In genomic region chr1:216425577-216425976, GRCh38 we compare ENCODE assay signal across 25 cellular contexts. TPM values are rescaled to one million over a fixed set of nuclear protein-coding genes. Genes with fewer than 3 reads are reported as not detected.
A peak's percentile ranks its signal among the peaks of the same experiment; 100 is the strongest.
DNase-seq lines count a peak whose midpoint lies in the region; ATAC-seq and TF ChIP-seq lines count a peak whose summit lies in the region.
"Had no signal": no experiment of that assay in that cellular context is flagged by ENCODE, and none has a peak within 500 bp of the region (broad histone marks: within the 10 kb centered on the region; RNA-seq: fewer than 3 reads in every experiment).

No MANE protein-coding gene starts in this region.

- intact Hi-C loops in Right ventricle myocardium superior (cut with DNase I), result no loop called here

- H3K4me1 ChIP-seq in right atrium auricular region, result no peaks in the 10 kb centered on the region
- H3K4me1 ChIP-seq: BLaER1, gastrocnemius medialis had no signal

- DNase-seq in Right ventricle myocardium superior, result no peak
- no peak for DNase-seq in right atrium auricular region (ENCODE audit: low spot score)
- DNase-seq in RPMI7951 (ENCODE audit: low read depth), result peak; percentile 1
- DNase-seq in fibroblast of villous mesenchyme (ENCODE audit: low read depth), result peak; percentile 42
- peak; percentile 84 for DNase-seq in retinal pigment epithelial cell (ENCODE audit: low read depth)
- DNase-seq in activated T-cell treated with anti-CD3 and anti-CD28 coated beads, Interleukin-2, amount 50 U/mL, for 72 hours, result no peak
- no peak for DNase-seq in stimulated activated CD4-positive, alpha-beta T cell treated with anti-CD3 and anti-CD28 coated beads, Interleukin-1b, Interleukin-23, amount 100 ng/mL, for 48 hours
- DNase-seq in AG08395 (ENCODE audit: low spot score), result no peak
- DNase-seq: activated CD4-positive, alpha-beta T cell treated with anti-CD3 and anti-CD28 coated beads for 1 hour; activated CD8-positive, alpha-beta memory T cell treated with anti-CD3 and anti-CD28 coated beads for 24 hours; activated naive CD4-positive, alpha-beta T cell treated with anti-CD3 and anti-CD28 coated beads, Interleukin-2, amount 10 ng/mL, durations not matched to agents 7 days and 5 days; activated T-cell treated with anti-CD3 and anti-CD28 coated beads, Interleukin-2, amount 50 U/mL, for 48 hours; caudate nucleus; COR-L47; DND-41; gastrocnemius medialis; NCI-H1105; NCI-H2029 treated with DMSO at 0.1 percent for 48 hours; NCI-H446 treated with DMSO at 0.1 percent for 48 hours; nucleus accumbens; T1000; trophoblast cell had no signal

- no peaks in the 10 kb centered on the region for H3K27me3 ChIP-seq in right atrium auricular region
- H3K27me3 ChIP-seq: BLaER1, gastrocnemius medialis had no signal

- no peaks in the 10 kb centered on the region for H3K27me3 Mint-ChIP-seq in activated T-cell treated with anti-CD3 and anti-CD28 coated beads, Interleukin-2, amount 50 U/mL, for 72 hours (ENCODE audit: low read depth)
- H3K27me3 Mint-ChIP-seq: activated naive CD4-positive, alpha-beta T cell treated with anti-CD3 and anti-CD28 coated beads, Interleukin-2, amount 10 ng/mL, durations not matched to agents 7 days and 5 days had no signal

- H3K4me3 Mint-ChIP-seq in activated T-cell treated with anti-CD3 and anti-CD28 coated beads, Interleukin-2, amount 50 U/mL, for 72 hours, result no peak overlapping the region
- H3K4me3 Mint-ChIP-seq: activated naive CD4-positive, alpha-beta T cell treated with anti-CD3 and anti-CD28 coated beads, Interleukin-2, amount 10 ng/mL, durations not matched to agents 7 days and 5 days had no signal

- TF ChIP-seq CTCF in right atrium auricular region (IDR thresholded peaks at IDR 0.05) (no peak), fibroblast of villous mesenchyme (IDR thresholded peaks at IDR 0.05; ENCODE audit: insufficient read depth, low read depth, low read length) (no peak), retinal pigment epithelial cell (conservative IDR thresholded peaks at IDR 0.05; ENCODE audit: low read depth, low read length) (no peak)

- H3K4me1 Mint-ChIP-seq in activated T-cell treated with anti-CD3 and anti-CD28 coated beads, Interleukin-2, amount 50 U/mL, for 72 hours (ENCODE audit: low read depth), result no peaks in the 10 kb centered on the region
- H3K4me1 Mint-ChIP-seq: activated naive CD4-positive, alpha-beta T cell treated with anti-CD3 and anti-CD28 coated beads, Interleukin-2, amount 10 ng/mL, durations not matched to agents 7 days and 5 days had no signal

- no peaks in the 10 kb centered on the region for H3K36me3 ChIP-seq in right atrium auricular region
- H3K36me3 ChIP-seq: BLaER1, gastrocnemius medialis had no signal

- no peak overlapping the region for H3K27ac ChIP-seq in right atrium auricular region
- H3K27ac ChIP-seq: BLaER1, gastrocnemius medialis, RWPE1 had no signal

- peaks cover 5 to 6% of the 10 kb centered on the region in 2 donors for H3K9me3 Mint-ChIP-seq in activated T-cell treated with anti-CD3 and anti-CD28 coated beads, Interleukin-2, amount 50 U/mL, for 72 hours

- ATAC-seq in Right ventricle myocardium superior (ENCODE audit: poor library complexity), result peak; percentile 55
- no peak for ATAC-seq in activated T-cell treated with anti-CD3 and anti-CD28 coated beads, Interleukin-2, amount 50 U/mL, for 72 hours (replicated peaks in 1 of 2)
- ATAC-seq: gastrocnemius medialis had no signal

- no peak overlapping the region for H3K27ac Mint-ChIP-seq in activated T-cell treated with anti-CD3 and anti-CD28 coated beads, Interleukin-2, amount 50 U/mL, for 72 hours
- H3K27ac Mint-ChIP-seq: activated naive CD4-positive, alpha-beta T cell treated with anti-CD3 and anti-CD28 coated beads, Interleukin-2, amount 10 ng/mL, durations not matched to agents 7 days and 5 days had no signal

- H3K36me3 Mint-ChIP-seq in activated T-cell treated with anti-CD3 and anti-CD28 coated beads, Interleukin-2, amount 50 U/mL, for 72 hours (ENCODE audit: insufficient read depth in 2 of 2), result no peaks in the 10 kb centered on the region
- H3K36me3 Mint-ChIP-seq: activated naive CD4-positive, alpha-beta T cell treated with anti-CD3 and anti-CD28 coated beads, Interleukin-2, amount 10 ng/mL, durations not matched to agents 7 days and 5 days had no signal

- no peak overlapping the region for H3K4me3 ChIP-seq in right atrium auricular region
- H3K4me3 ChIP-seq in fibroblast of villous mesenchyme (ENCODE audit: low read depth, low read length), result no peak overlapping the region
- H3K4me3 ChIP-seq in retinal pigment epithelial cell (ENCODE audit: low read length), result no peak overlapping the region
- H3K4me3 ChIP-seq: BLaER1, gastrocnemius medialis had no signal

- no peaks in the 10 kb centered on the region for H3K9me3 ChIP-seq in right atrium auricular region
- H3K9me3 ChIP-seq: BLaER1, gastrocnemius medialis had no signal

RNA-seq across cellular contexts. Expression of gene USH2A, which starts 2.3 kb away (rescaled TPM):
- total RNA-seq in Right ventricle myocardium superior (2.7 TPM), right atrium auricular region (1 to 10 TPM; 2.4 to 5.6 TPM), fibroblast of villous mesenchyme (under 0.01 TPM in 2 replicates)
- total RNA-seq in RPMI7951 (2014; rRNA removed; shearing (Covaris generic)), result under 0.01 TPM in 2 replicates
- not detected for total RNA-seq in activated T-cell treated with anti-CD3 and anti-CD28 coated beads, Interleukin-2, amount 50 U/mL, for 72 hours
- total RNA-seq: lung microvascular endothelial cell had no signal

Comparison
In these comparisons a context has a peak if more than half of its experiments do, and no peak if none do; other contexts are left out.
1. DNase-seq: peak in RPMI7951 (single experiment), fibroblast of villous mesenchyme (single experiment) and retinal pigment epithelial cell (single experiment); none in Right ventricle myocardium superior (single experiment), right atrium auricular region (single experiment), activated T-cell treated with anti-CD3 and anti-CD28 coated beads, Interleukin-2, amount 50 U/mL, for 72 hours (0 of 2), stimulated activated CD4-positive, alpha-beta T cell treated with anti-CD3 and anti-CD28 coated beads, Interleukin-1b, Interleukin-23, amount 100 ng/mL, for 48 hours (single experiment) and AG08395 (single experiment).